Comparison of ENCODE assay signal across 8 cellular contexts in genomic region chr1:88462481-88463261, GRCh38.
A peak's percentile ranks its signal among the peaks of the same experiment; 100 is the strongest.
DNase-seq lines count a peak whose midpoint lies in the region; ATAC-seq, FAIRE-seq and TF ChIP-seq lines count a peak whose summit lies in the region.

No MANE protein-coding gene starts in this region.

- DNase-seq in HCT116 (ENCODE audit: low read depth, low spot score) (no peak), SW480 (ENCODE audit: low spot score) (peak; percentile 5), heart left ventricle (peak in 4 of 5 donors; percentile 26 to 66 (median 46)), pancreas (peak in 2 of 6 donors; percentile 33 to 57), T-helper 1 cell (no peak)
- no peak for DNase-seq in natural killer cell treated with Interleukin-12 subunit alpha and Interleukin-12 subunit beta and Interleukin-15 and Interleukin-18, amount 100 ng/mL, for 72 hours (ENCODE audit: low spot score)

- peak overlapping the region; percentile 84 for H3K4me2 ChIP-seq in HCT116 (ENCODE audit: low read length)

- no TSS peak for BruUV-seq in HCT116 (replicated peaks; lab: Mats Ljungman, UMichigan)

- ATAC-seq in HCT116 = peak; percentile 95
- ATAC-seq in heart left ventricle = peak; percentile 54 to 88 (median 74)
- ATAC-seq in pancreas = peak in 3 of 4 donors; percentile 45 to 67 (median 57)
- ATAC-seq in GM18867 (IDR thresholded peaks at IDR 0.05; ENCODE audit: unreplicated experiment) = no peak
- no peak for ATAC-seq in natural killer cell treated with Interleukin-12 subunit alpha and Interleukin-12 subunit beta and Interleukin-15 and Interleukin-18, amount 100 ng/mL, for 72 hours
- ATAC-seq in GM21390 (IDR thresholded peaks at IDR 0.05; ENCODE audit: unreplicated experiment) = no peak

- POLR2A ChIA-PET in HCT116 (lab: Charles Lee) = no interaction called here

- intact Hi-C loops in HCT116 (cut with micrococcal nuclease) (no loop called here), heart left ventricle (cut with DNase I) (loop anchor here in 1 of 10 donors (10.0 kb wide), 1 partner anchor 138 kb away; no protein-coding TSS in a partner anchor), pancreas (cut with DNase I) (no loop called here)

- H3K9me3 Mint-ChIP-seq in natural killer cell treated with Interleukin-12 subunit alpha and Interleukin-12 subunit beta and Interleukin-15 and Interleukin-18, amount 100 ng/mL, for 72 hours = no peaks in the 10 kb centered on the region

- H3K4me3 Mint-ChIP-seq in natural killer cell treated with Interleukin-12 subunit alpha and Interleukin-12 subunit beta and Interleukin-15 and Interleukin-18, amount 100 ng/mL, for 72 hours = no peak overlapping the region

- H3K4me1 ChIP-seq in HCT116 (ENCODE audit: control insufficient read depth in 1 of 2, insufficient read depth in 2 of 2, low read length in 2 of 2) (peaks cover 3 to 11% of the 10 kb centered on the region in 2 experiments; a peak in 3 of 4 replicates), heart left ventricle (peaks cover 0 to 4% (median 0%) of the 10 kb centered on the region in 12 donors), pancreas (no peaks in the 10 kb centered on the region)

- peak overlapping the region; percentile 95 for H2AFZ ChIP-seq in HCT116 (ENCODE audit: low read depth, low read length, poor library complexity, severe bottlenecking)

- H3K9me3 ChIP-seq in HCT116 (ENCODE audit: control insufficient read depth in 1 of 2, insufficient read depth in 1 of 2, low read depth in 1 of 2, low read length in 2 of 2) (no peaks in the 10 kb centered on the region), heart left ventricle (peaks cover 0 to 17% (median 0%) of the 10 kb centered on the region in 12 donors), pancreas (no peaks in the 10 kb centered on the region)

- CTCF ChIA-PET in HCT116 (lab: Charles Lee) = no interaction called here

- WGBS in heart left ventricle, 4 donors = 3 to 5% (median 4%) methylated on average over 28 to 70 of the region's 70 CpGs
- WGBS in pancreas, 2 donors = 6 to 8% methylated on average over 56 to 70 of the region's 70 CpGs

- H3K4me3 ChIP-seq in HCT116 (replicated peaks in 1 of 2; ENCODE audit: low read depth in 1 of 2, low read length in 2 of 2) = peak overlapping the region; percentile 42 to 56
- peak overlapping the region in 11 of 12 donors; percentile 7 to 61 (median 47) for H3K4me3 ChIP-seq in heart left ventricle
- peak overlapping the region in 2 of 4 donors; percentile 22 to 30 for H3K4me3 ChIP-seq in pancreas

- H3K4me1 Mint-ChIP-seq in natural killer cell treated with Interleukin-12 subunit alpha and Interleukin-12 subunit beta and Interleukin-15 and Interleukin-18, amount 100 ng/mL, for 72 hours (ENCODE audit: low read depth in 2 of 2) = no peaks in the 10 kb centered on the region

- no peaks in the 10 kb centered on the region for H3K36me3 ChIP-seq in HCT116 (ENCODE audit: control insufficient read depth in 1 of 2, insufficient read depth in 2 of 2, low read length in 2 of 2)
- no peaks in the 10 kb centered on the region for H3K36me3 ChIP-seq in heart left ventricle
- H3K36me3 ChIP-seq in pancreas = no peaks in the 10 kb centered on the region

- H3K27ac ChIP-seq in HCT116 (ENCODE audit: low read depth, low read length) (no peak overlapping the region; the same call in 1 of the 2 replicates), heart left ventricle (peak overlapping the region; percentile 39 to 84 (median 66)), pancreas (no peak overlapping the region)

- no peak overlapping the region for H3K27ac Mint-ChIP-seq in natural killer cell treated with Interleukin-12 subunit alpha and Interleukin-12 subunit beta and Interleukin-15 and Interleukin-18, amount 100 ng/mL, for 72 hours

- H3K9ac ChIP-seq in HCT116 (ENCODE audit: low read length) = peak overlapping the region; percentile 26; the same call in 1 of the 2 replicates

- RAD21 ChIA-PET in HCT116 (lab: Charles Lee; ENCODE audit: low non-redundant PET in 1 of 2, low total read pairs in 2 of 2, uncharacterized antibody in 2 of 2, unreplicated experiment in 2 of 2) = no interaction called here

- TF ChIP-seq CTCF in HCT116 (IDR thresholded peaks at IDR 0.05 in 2 of 3, conservative IDR thresholded peaks at IDR 0.05 in 1 of 3; ENCODE audit: borderline replicate concordance in 1 of 3, insufficient read depth in 1 of 3, low read depth in 2 of 3, low read length in 2 of 3) = peak in 1 of 3 experiments; percentile 1; a peak in 1 of 6 replicates
- no peak for TF ChIP-seq CTCF in heart left ventricle (IDR thresholded peaks at IDR 0.05)
- TF ChIP-seq CTCF in pancreas (IDR thresholded peaks at IDR 0.05) = no peak

- TF ChIP-seq RAD21 in HCT116 (IDR thresholded peaks at IDR 0.05; ENCODE audit: low read depth) = no peak

- no peaks in the 10 kb centered on the region for H3K27me3 ChIP-seq in HCT116 (ENCODE audit: insufficient read depth, low read length)
- peaks cover 0 to 24% (median 0%) of the 10 kb centered on the region in 9 donors for H3K27me3 ChIP-seq in heart left ventricle
- H3K27me3 ChIP-seq in pancreas = peaks cover 0 to 5% (median 2%) of the 10 kb centered on the region in 4 donors

- FAIRE-seq in pancreas (lab: Jason Lieb, UNC) = no peak

- H3K27me3 Mint-ChIP-seq in natural killer cell treated with Interleukin-12 subunit alpha and Interleukin-12 subunit beta and Interleukin-15 and Interleukin-18, amount 100 ng/mL, for 72 hours = peaks cover 3 to 26% of the 10 kb centered on the region in 2 donors

- H4K20me1 ChIP-seq in HCT116 (ENCODE audit: insufficient read depth) = no peaks in the 10 kb centered on the region

- TF ChIP-seq POLR2A in HCT116 (IDR thresholded peaks at IDR 0.05; ENCODE audit: borderline replicate concordance, extremely low read depth, insufficient read depth, insufficient read length) = no peak
- TF ChIP-seq POLR2A in heart left ventricle (IDR thresholded peaks at IDR 0.05) = no peak

- no peaks in the 10 kb centered on the region for H3K9me2 ChIP-seq in HCT116 (ENCODE audit: insufficient read depth)

- no peaks in the 10 kb centered on the region for H3K36me3 Mint-ChIP-seq in natural killer cell treated with Interleukin-12 subunit alpha and Interleukin-12 subunit beta and Interleukin-15 and Interleukin-18, amount 100 ng/mL, for 72 hours

- no peaks in the 10 kb centered on the region for H3K79me2 ChIP-seq in HCT116 (ENCODE audit: insufficient read depth, low read length)

TF ChIP-seq in HCT116, 20 proteins besides CTCF, POLR2A, EP300 and RAD21:
- no peak for TF ChIP-seq ELF1 (IDR thresholded peaks at IDR 0.05; ENCODE audit: borderline replicate concordance, low read depth)
- peak; percentile 70 for TF ChIP-seq ZFX (IDR thresholded peaks at IDR 0.05)

Comparison
In these comparisons a context has a peak if more than half of its experiments do, and no peak if none do; other contexts are left out.
1. ATAC-seq: peak in HCT116 (single experiment), heart left ventricle (4 of 4) and pancreas (3 of 4); none in GM18867 (single experiment), natural killer cell treated with Interleukin-12 subunit alpha and Interleukin-12 subunit beta and Interleukin-15 and Interleukin-18, amount 100 ng/mL, for 72 hours (0 of 2) and GM21390 (single experiment).
2. DNase-seq: peak in SW480 (single experiment) and heart left ventricle (4 of 5); none in HCT116 (single experiment), T-helper 1 cell (0 of 5) and natural killer cell treated with Interleukin-12 subunit alpha and Interleukin-12 subunit beta and Interleukin-15 and Interleukin-18, amount 100 ng/mL, for 72 hours (single experiment).
3. H3K27ac ChIP-seq: peak in heart left ventricle (12 of 12); none in HCT116 (single experiment) and pancreas (0 of 4).